Comparison of ENCODE assay signal across 21 cellular contexts in genomic region chr14:56676042-56676441, GRCh38.
DNase-seq lines count a peak whose midpoint lies in the region; ATAC-seq, FAIRE-seq and TF ChIP-seq lines count a peak whose summit lies in the region.
"Had no signal": no experiment of that assay in that cellular context is flagged by ENCODE, and none has a peak within 500 bp of the region (broad histone marks: within the 10 kb centered on the region; RNA-seq: fewer than 3 reads in every experiment).

No MANE protein-coding gene starts in this region.

- H3K4me3 ChIP-seq in H1 (ENCODE audit: extremely low read depth in 1 of 4, insufficient read depth in 2 of 4, low read depth in 3 of 4, low read length in 4 of 4), result no peak overlapping the region
- H3K4me3 ChIP-seq in lower lobe of right lung, result no peak overlapping the region
- no peak overlapping the region for H3K4me3 ChIP-seq in upper lobe of right lung
- H3K4me3 ChIP-seq: GM12878 had no signal

- intact Hi-C loops in lower lobe of right lung (cut with DNase I) (no loop called here), upper lobe of right lung (cut with DNase I) (no loop called here)

- H3K36me3 Mint-ChIP-seq in stimulated activated effector memory CD8-positive, alpha-beta T cell treated with anti-CD3 and anti-CD28 coated beads, Interleukin-12 subunit alpha, Interleukin-12 subunit beta, amount 100 ng/mL, for 72 hours, result no peaks in the 10 kb centered on the region
- H3K36me3 Mint-ChIP-seq: CD4-positive, alpha-beta memory T cell; IgD-negative memory B cell had no signal

- no peak for TF ChIP-seq RAD21 in H1 (IDR thresholded peaks at IDR 0.05 in 1 of 2, conservative IDR thresholded peaks at IDR 0.05 in 1 of 2; ENCODE audit: low read depth in 2 of 2, low read length in 2 of 2)

- DNase-seq in HTR-8/SVneo (ENCODE audit: insufficient read length, low spot score) (no peak), H1 (ENCODE audit: low read depth in 1 of 2, low spot score in 2 of 2) (no peak), lower lobe of right lung (no peak), upper lobe of right lung (no peak), A172 (ENCODE audit: low spot score) (no peak)
- DNase-seq in stimulated activated effector memory CD8-positive, alpha-beta T cell treated with anti-CD3 and anti-CD28 coated beads, Interleukin-12 subunit alpha, Interleukin-12 subunit beta, amount 100 ng/mL, for 72 hours (ENCODE audit: low spot score in 2 of 2), result no peak
- no peak for DNase-seq in activated CD8-positive, alpha-beta memory T cell treated with anti-CD3 and anti-CD28 coated beads, Interleukin-2, amount 50 U/mL, for 4 hours
- DNase-seq: C1 segment of cervical spinal cord; CD4-positive, alpha-beta memory T cell; COR-L47; GDM1; GOT3; HCEC 1CT; MM.1S; NCI-H1694; NCI-H2029 treated with DMSO at 0.1 percent for 48 hours; NCI-H69 had no signal

- WGBS in H1 (ENCODE audit: extremely low coverage in 1 of 2, insufficient coverage in 1 of 2, insufficient read length in 1 of 2, insufficient replicate concordance in 2 of 2, low coverage in 1 of 2, low lambda C conversion rate in 2 of 2, missing lambda C conversion rate in 1 of 2), 2 experiments, result 56% methylated on average over 5 of the region's 5 CpGs; no CpG with 5 or more reads in 1 of the 2 experiments

- H3K4me1 ChIP-seq in H1 (replicated peaks in 1 of 4; ENCODE audit: control insufficient read depth in 3 of 4, insufficient read depth in 4 of 4, low read length in 3 of 4) (no peaks in the 10 kb centered on the region), lower lobe of right lung (no peaks in the 10 kb centered on the region), upper lobe of right lung (no peaks in the 10 kb centered on the region)

- no peak overlapping the region for H2BK5ac ChIP-seq in H1 (ENCODE audit: low read depth, low read length)

- no peak overlapping the region for H3K4me2 ChIP-seq in H1 (ENCODE audit: insufficient read depth in 1 of 2, low read depth in 2 of 2, low read length in 2 of 2)
- H3K4me2 ChIP-seq: KMS-11 had no signal

- no peak overlapping the region for H3K4ac ChIP-seq in H1 (replicated peaks; ENCODE audit: insufficient read length, low read depth, low read length)

- no peak overlapping the region for H3K56ac ChIP-seq in H1 (replicated peaks; ENCODE audit: insufficient read length, low read depth, low read length)

- no peak overlapping the region for H3K14ac ChIP-seq in H1 (ENCODE audit: insufficient read length)

- peaks cover 5% of the 10 kb centered on the region for H3K9me3 Mint-ChIP-seq in stimulated activated effector memory CD8-positive, alpha-beta T cell treated with anti-CD3 and anti-CD28 coated beads, Interleukin-12 subunit alpha, Interleukin-12 subunit beta, amount 100 ng/mL, for 72 hours

- 0 out of 2 replicates have a peak overlapping the region, but pooled peaks have one; percentile 42 for H2AK5ac ChIP-seq in H1 (ENCODE audit: low read depth, low read length)

- H3K36me3 ChIP-seq in H1 (ENCODE audit: control insufficient read depth in 2 of 4, insufficient read depth in 4 of 4, low read length in 3 of 4), result no peaks in the 10 kb centered on the region
- no peaks in the 10 kb centered on the region for H3K36me3 ChIP-seq in lower lobe of right lung
- no peaks in the 10 kb centered on the region for H3K36me3 ChIP-seq in upper lobe of right lung

- H2BK12ac ChIP-seq in H1 (ENCODE audit: low read depth, low read length), result no peak overlapping the region

- POLR2A ChIA-PET in H1 (lab: Charles Lee; ENCODE audit: partially characterized antibody), result interaction anchor here (1.0 to 1.8 kb wide), 2 partner anchors 11 to 133 kb away, joined by 3 to 5 read pairs; no protein-coding TSS in a partner anchor

- TF ChIP-seq EP300 in H1 (IDR thresholded peaks at IDR 0.05; ENCODE audit: borderline replicate concordance in 1 of 2, low read depth in 2 of 2, low read length in 2 of 2), result no peak

- H2BK120ac ChIP-seq in H1 (replicated peaks; ENCODE audit: low read depth, low read length), result no peak overlapping the region

- H3K27me3 ChIP-seq in H1 (replicated peaks in 1 of 4; ENCODE audit: control insufficient read depth in 3 of 4, extremely low read depth in 1 of 4, insufficient read depth in 3 of 4, low read length in 3 of 4), result no peaks in the 10 kb centered on the region
- H3K27me3 ChIP-seq in lower lobe of right lung (ENCODE audit: low read depth), result no peaks in the 10 kb centered on the region
- no peaks in the 10 kb centered on the region for H3K27me3 ChIP-seq in upper lobe of right lung

- ATAC-seq in lower lobe of right lung (peak; percentile 36 to 54), upper lobe of right lung (peak; percentile 41)
- no peak for ATAC-seq in stimulated activated effector memory CD8-positive, alpha-beta T cell treated with anti-CD3 and anti-CD28 coated beads, Interleukin-12 subunit alpha, Interleukin-12 subunit beta, amount 100 ng/mL, for 72 hours
- ATAC-seq: GM12878 had no signal

- no peaks in the 10 kb centered on the region; the same call in 1 of the 2 replicates for H3K79me1 ChIP-seq in H1 (ENCODE audit: low read depth, low read length)

- no peak overlapping the region for H4K8ac ChIP-seq in H1 (ENCODE audit: extremely low read depth, insufficient read depth, low read length)

- H2BK15ac ChIP-seq in H1 (ENCODE audit: low read length), result no peak overlapping the region

- H3K23ac ChIP-seq in H1 (ENCODE audit: insufficient read length), result no peak overlapping the region

- no peak overlapping the region for H2AFZ ChIP-seq in H1 (ENCODE audit: low read length)

- H3K4me3 Mint-ChIP-seq in stimulated activated effector memory CD8-positive, alpha-beta T cell treated with anti-CD3 and anti-CD28 coated beads, Interleukin-12 subunit alpha, Interleukin-12 subunit beta, amount 100 ng/mL, for 72 hours, result no peak overlapping the region
- H3K4me3 Mint-ChIP-seq: CD4-positive, alpha-beta memory T cell; IgD-negative memory B cell had no signal

- H3K4me1 Mint-ChIP-seq in stimulated activated effector memory CD8-positive, alpha-beta T cell treated with anti-CD3 and anti-CD28 coated beads, Interleukin-12 subunit alpha, Interleukin-12 subunit beta, amount 100 ng/mL, for 72 hours, result no peaks in the 10 kb centered on the region
- H3K4me1 Mint-ChIP-seq: CD4-positive, alpha-beta memory T cell; IgD-negative memory B cell had no signal

- TF ChIP-seq POLR2A in H1 (IDR thresholded peaks at IDR 0.05; ENCODE audit: control extremely low read depth in 1 of 2, low read depth in 2 of 2, low read length in 2 of 2), result no peak

- no peak overlapping the region for H4K5ac ChIP-seq in H1 (ENCODE audit: insufficient read length, low read depth, low read length)

- H3K9ac ChIP-seq in H1 (replicated peaks in 1 of 4; ENCODE audit: extremely low read depth in 1 of 4, low read depth in 3 of 4, low read length in 3 of 4), result no peak overlapping the region
- H3K9ac ChIP-seq: KMS-11 had no signal

- no peaks in the 10 kb centered on the region for H3K79me2 ChIP-seq in H1 (ENCODE audit: control insufficient read depth in 1 of 2, insufficient read depth in 2 of 2, low read length in 2 of 2)

- H3K27ac ChIP-seq in H1 (ENCODE audit: low read depth, low read length) (no peak overlapping the region), lower lobe of right lung (no peak overlapping the region), upper lobe of right lung (no peak overlapping the region)
- H3K27ac ChIP-seq: KMS-11 had no signal

- no peaks in the 10 kb centered on the region for H4K20me1 ChIP-seq in H1 (replicated peaks in 1 of 2; ENCODE audit: control insufficient read depth in 1 of 2, insufficient read depth in 2 of 2, low read length in 2 of 2)

- no peak overlapping the region for H2BK20ac ChIP-seq in H1 (ENCODE audit: low read length)

- H3K23me2 ChIP-seq in H1 (ENCODE audit: low read depth, low read length), result no peaks in the 10 kb centered on the region

- no peaks in the 10 kb centered on the region for H3K9me3 ChIP-seq in H1 (ENCODE audit: insufficient read depth in 2 of 2, low read depth in 1 of 2, low read length in 1 of 2)
- H3K9me3 ChIP-seq in lower lobe of right lung, result peaks cover 4% of the 10 kb centered on the region
- no peaks in the 10 kb centered on the region for H3K9me3 ChIP-seq in upper lobe of right lung

- no peak overlapping the region for H3K18ac ChIP-seq in H1 (ENCODE audit: extremely low read depth, low read length)

- no peak overlapping the region for H3K27ac Mint-ChIP-seq in stimulated activated effector memory CD8-positive, alpha-beta T cell treated with anti-CD3 and anti-CD28 coated beads, Interleukin-12 subunit alpha, Interleukin-12 subunit beta, amount 100 ng/mL, for 72 hours
- H3K27ac Mint-ChIP-seq: CD4-positive, alpha-beta memory T cell; IgD-negative memory B cell had no signal

- FAIRE-seq in HTR-8/SVneo (lab: Jason Lieb, UNC), result peak; percentile 76
- FAIRE-seq in H1 (lab: Jason Lieb, UNC), result no peak
- FAIRE-seq: GM12878, RCC 7860 had no signal

- CTCF ChIA-PET in H1 (lab: Charles Lee; ENCODE audit: partially characterized antibody), result interaction anchor here (2.5 kb wide), 1 partner anchor 9 kb away, joined by 8 read pairs; no protein-coding TSS in a partner anchor

- no peak overlapping the region for H4K91ac ChIP-seq in H1 (replicated peaks; ENCODE audit: insufficient read length, low read length)

- TF ChIP-seq CTCF in H1 (IDR thresholded peaks at IDR 0.05; ENCODE audit: control extremely low read depth in 1 of 3, insufficient read depth in 1 of 3, low read depth in 1 of 3, low read length in 3 of 3), result no peak
- TF ChIP-seq CTCF in lower lobe of right lung (IDR thresholded peaks at IDR 0.05), result no peak
- TF ChIP-seq CTCF in upper lobe of right lung (IDR thresholded peaks at IDR 0.05), result no peak

TF ChIP-seq in H1, 55 proteins besides CTCF, POLR2A, EP300 and RAD21:
- no peak for TF ChIP-seq RFX5 (IDR thresholded peaks at IDR 0.05; ENCODE audit: borderline replicate concordance, low read depth, low read length)
- no peak for TF ChIP-seq SUZ12 (IDR thresholded peaks at IDR 0.05; ENCODE audit: low read length)
